In genomic region chr17:48162946-48163506, GRCh38 we compare ENCODE assay signal across 11 cellular contexts. TPM values are rescaled to one million over a fixed set of nuclear protein-coding genes. Genes with fewer than 3 reads are reported as not detected.
DNase-seq lines count a peak whose midpoint lies in the region; ATAC-seq and TF ChIP-seq lines count a peak whose summit lies in the region.
"Had no signal": no experiment of that assay in that cellular context is flagged by ENCODE, and none has a peak within 500 bp of the region (broad histone marks: within the 10 kb centered on the region; RNA-seq: fewer than 3 reads in every experiment).

No MANE protein-coding gene starts in this region.

- 70 to 73% methylated on average over 5 of the region's 5 CpGs for WGBS in GM23248 (ENCODE audit: low coverage in 1 of 2, low lambda C conversion rate in 2 of 2, missing lambda C conversion rate in 2 of 2), 2 experiments

- no peak for ATAC-seq in natural killer cell treated with Interleukin-12 subunit alpha and Interleukin-12 subunit beta and Interleukin-15 and Interleukin-18, amount 100 ng/mL, for 72 hours
- ATAC-seq in GM18870 (IDR thresholded peaks at IDR 0.05; ENCODE audit: unreplicated experiment): no peak
- ATAC-seq: T-cell had no signal

- no peak overlapping the region for H2AFZ ChIP-seq in GM23248

- intact Hi-C loops in breast epithelium (cut with DNase I; ENCODE audit: low total_unique reads): no loop called here

- no peak for TF ChIP-seq CTCF in brain (conservative IDR thresholded peaks at IDR 0.05)
- no peak for TF ChIP-seq CTCF in breast epithelium (IDR thresholded peaks at IDR 0.05)

- H3K27ac Mint-ChIP-seq in brain: peak overlapping the region in 3 of 5 experiments; percentile 8 to 43 (median 21)
- H3K27ac Mint-ChIP-seq in natural killer cell treated with Interleukin-12 subunit alpha and Interleukin-12 subunit beta and Interleukin-15 and Interleukin-18, amount 100 ng/mL, for 72 hours: peak overlapping the region in 1 of 2 donors; percentile 66

- peaks cover 21% of the 10 kb centered on the region for H3K4me1 Mint-ChIP-seq in brain
- H3K4me1 Mint-ChIP-seq in natural killer cell treated with Interleukin-12 subunit alpha and Interleukin-12 subunit beta and Interleukin-15 and Interleukin-18, amount 100 ng/mL, for 72 hours (ENCODE audit: low read depth in 2 of 2): peaks cover 10 to 16% of the 10 kb centered on the region in 2 donors

- H4K20me1 ChIP-seq in GM23248 (ENCODE audit: insufficient read depth): no peaks in the 10 kb centered on the region

- H3K4me3 Mint-ChIP-seq in brain: peak overlapping the region in 4 of 5 experiments; percentile 6 to 27 (median 12)
- peak overlapping the region; percentile 1 for H3K4me3 Mint-ChIP-seq in natural killer cell treated with Interleukin-12 subunit alpha and Interleukin-12 subunit beta and Interleukin-15 and Interleukin-18, amount 100 ng/mL, for 72 hours
- H3K4me3 Mint-ChIP-seq: T-cell had no signal

- no peaks in the 10 kb centered on the region for H3K36me3 Mint-ChIP-seq in brain
- H3K36me3 Mint-ChIP-seq in natural killer cell treated with Interleukin-12 subunit alpha and Interleukin-12 subunit beta and Interleukin-15 and Interleukin-18, amount 100 ng/mL, for 72 hours: no peaks in the 10 kb centered on the region

- H3K9ac ChIP-seq in GM23248: no peak overlapping the region

- H3K9me2 ChIP-seq in GM23248 (ENCODE audit: insufficient read depth): no peaks in the 10 kb centered on the region

- peaks cover 27% of the 10 kb centered on the region for H3K27me3 Mint-ChIP-seq in brain
- H3K27me3 Mint-ChIP-seq in natural killer cell treated with Interleukin-12 subunit alpha and Interleukin-12 subunit beta and Interleukin-15 and Interleukin-18, amount 100 ng/mL, for 72 hours: no peaks in the 10 kb centered on the region
- H3K27me3 Mint-ChIP-seq: T-cell had no signal

- no peaks in the 10 kb centered on the region for H3K4me1 ChIP-seq in breast epithelium
- H3K4me1 ChIP-seq in GM23248 (ENCODE audit: insufficient read depth): no peaks in the 10 kb centered on the region

- H3F3A ChIP-seq in GM23248 (ENCODE audit: insufficient read depth): no peaks in the 10 kb centered on the region

- H3K27ac ChIP-seq in breast epithelium (no peak overlapping the region), GM23248 (no peak overlapping the region)
- H3K27ac ChIP-seq: thoracic aorta had no signal

- in situ Hi-C loops in GM23248 (cut with MboI): no loop called here

- H3K27me3 ChIP-seq in breast epithelium (no peaks in the 10 kb centered on the region), GM23248 (replicated peaks; ENCODE audit: insufficient read depth) (peaks cover 34% of the 10 kb centered on the region)

- H3K36me3 ChIP-seq in breast epithelium: no peaks in the 10 kb centered on the region
- no peaks in the 10 kb centered on the region for H3K36me3 ChIP-seq in GM23248 (ENCODE audit: low read depth)
- H3K36me3 ChIP-seq: thoracic aorta had no signal

- H3K79me2 ChIP-seq in GM23248 (ENCODE audit: insufficient read depth): no peaks in the 10 kb centered on the region

- H3K9me3 Mint-ChIP-seq in brain: no peaks in the 10 kb centered on the region
- H3K9me3 Mint-ChIP-seq in natural killer cell treated with Interleukin-12 subunit alpha and Interleukin-12 subunit beta and Interleukin-15 and Interleukin-18, amount 100 ng/mL, for 72 hours: no peaks in the 10 kb centered on the region
- H3K9me3 Mint-ChIP-seq: T-cell had no signal

- TF ChIP-seq POLR2A in breast epithelium (IDR thresholded peaks at IDR 0.05): no peak

- H3K9me3 ChIP-seq in breast epithelium: no peaks in the 10 kb centered on the region
- no peaks in the 10 kb centered on the region for H3K9me3 ChIP-seq in GM23248 (ENCODE audit: low read depth)
- H3K9me3 ChIP-seq: thoracic aorta had no signal

- peak; percentile 24 for DNase-seq in LoVo (ENCODE audit: low spot score)
- no peak for DNase-seq in natural killer cell treated with Interleukin-12 subunit alpha and Interleukin-12 subunit beta and Interleukin-15 and Interleukin-18, amount 100 ng/mL, for 72 hours (ENCODE audit: low spot score)
- DNase-seq in NCI-H1048 (lab: John Stamatoyannopoulos, UW): no peak
- no peak for DNase-seq in breast epithelium (ENCODE audit: low spot score in 2 of 2)
- no peak for DNase-seq in GM23248
- DNase-seq: stimulated activated CD4-positive, alpha-beta T cell treated with anti-CD3 and anti-CD28 coated beads, Interleukin-15, amount 100 ng/mL, for 24 hours; T-cell had no signal

- H3K4me3 ChIP-seq in GM08714 (ENCODE audit: low read length) (peak overlapping the region; percentile 30; the same call in 1 of the 2 replicates), breast epithelium (no peak overlapping the region), GM23248 (no peak overlapping the region)
- H3K4me3 ChIP-seq: thoracic aorta had no signal

- H3K4me2 ChIP-seq in GM23248 (ENCODE audit: unreplicated experiment): no peak overlapping the region

RNA-seq across cellular contexts. Expression of gene SNX11, which starts 55.5 kb away (rescaled TPM):
- polyA plus RNA-seq in brain (ENCODE audit: insufficient read depth, low read depth, low replicate concordance) (27.6 TPM), GM23248 (2016; fragmentation: Nextera tagmentation; extraction: Ambion mirVana) (17.5 and 18.0 TPM in 2 replicates)
- 100 to 1,000 TPM in 1 of 2 donors, 10 to 100 TPM in 1; 82.2 to 164 TPM for total RNA-seq in natural killer cell treated with Interleukin-12 subunit alpha and Interleukin-12 subunit beta and Interleukin-15 and Interleukin-18, amount 100 ng/mL, for 72 hours
- total RNA-seq in breast epithelium: 10 to 100 TPM; 13.4 to 19.7 (median 14.2) TPM
- 10.5 and 14.7 TPM in 2 replicates for total RNA-seq in GM23248 (2014; rRNA removed; shearing (Covaris generic))
